In the genomic region with DNA sequence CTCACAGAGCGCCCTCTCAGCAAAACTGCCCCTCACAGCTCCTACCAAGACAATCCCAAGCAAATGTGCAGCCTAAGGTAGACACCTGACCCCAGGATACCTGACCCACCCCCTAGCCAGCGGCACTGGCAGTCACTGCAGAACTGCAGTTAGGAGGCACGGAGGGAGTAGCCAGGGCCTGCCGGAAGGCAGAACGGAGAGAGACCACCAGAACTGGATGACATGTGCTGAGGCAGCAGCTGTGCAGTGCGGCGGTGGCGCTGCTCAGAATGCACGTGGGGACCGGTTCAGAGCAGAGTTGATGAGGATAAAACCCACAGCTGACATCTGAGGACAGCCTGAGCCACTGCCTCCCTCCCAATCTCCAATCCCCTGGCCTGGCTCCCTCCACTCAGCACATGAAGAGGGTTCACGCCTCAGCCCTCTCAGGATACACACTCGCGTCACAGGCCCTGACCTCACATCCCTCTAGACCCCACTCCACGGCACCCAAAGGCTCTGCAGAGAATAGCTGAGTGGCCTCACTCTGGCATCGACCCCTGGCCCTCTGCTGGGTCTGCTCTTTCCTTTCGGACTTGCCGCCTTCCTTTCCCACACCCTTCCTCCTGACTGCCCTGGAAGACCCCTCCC, we compare ENCODE assay signal across 1 cellular context.
TF ChIP-seq lines count a peak whose summit lies in the region.

No MANE protein-coding gene starts in this region.

TF ChIP-seq in H1, 55 proteins besides CTCF, POLR2A, EP300 and RAD21:
- TF ChIP-seq TBP (IDR thresholded peaks at IDR 0.05; ENCODE audit: low read depth, low read length): no peak
- no peak for TF ChIP-seq HDAC2 (IDR thresholded peaks at IDR 0.05; ENCODE audit: borderline replicate concordance in 1 of 2, low read depth in 2 of 2, low read length in 2 of 2)
- TF ChIP-seq SRF (IDR thresholded peaks at IDR 0.05; ENCODE audit: low read depth, low read length): no peak
- TF ChIP-seq RBBP5 (IDR thresholded peaks at IDR 0.05; ENCODE audit: borderline replicate concordance, low read depth, low read length): no peak
- TF ChIP-seq, protein P1, sequence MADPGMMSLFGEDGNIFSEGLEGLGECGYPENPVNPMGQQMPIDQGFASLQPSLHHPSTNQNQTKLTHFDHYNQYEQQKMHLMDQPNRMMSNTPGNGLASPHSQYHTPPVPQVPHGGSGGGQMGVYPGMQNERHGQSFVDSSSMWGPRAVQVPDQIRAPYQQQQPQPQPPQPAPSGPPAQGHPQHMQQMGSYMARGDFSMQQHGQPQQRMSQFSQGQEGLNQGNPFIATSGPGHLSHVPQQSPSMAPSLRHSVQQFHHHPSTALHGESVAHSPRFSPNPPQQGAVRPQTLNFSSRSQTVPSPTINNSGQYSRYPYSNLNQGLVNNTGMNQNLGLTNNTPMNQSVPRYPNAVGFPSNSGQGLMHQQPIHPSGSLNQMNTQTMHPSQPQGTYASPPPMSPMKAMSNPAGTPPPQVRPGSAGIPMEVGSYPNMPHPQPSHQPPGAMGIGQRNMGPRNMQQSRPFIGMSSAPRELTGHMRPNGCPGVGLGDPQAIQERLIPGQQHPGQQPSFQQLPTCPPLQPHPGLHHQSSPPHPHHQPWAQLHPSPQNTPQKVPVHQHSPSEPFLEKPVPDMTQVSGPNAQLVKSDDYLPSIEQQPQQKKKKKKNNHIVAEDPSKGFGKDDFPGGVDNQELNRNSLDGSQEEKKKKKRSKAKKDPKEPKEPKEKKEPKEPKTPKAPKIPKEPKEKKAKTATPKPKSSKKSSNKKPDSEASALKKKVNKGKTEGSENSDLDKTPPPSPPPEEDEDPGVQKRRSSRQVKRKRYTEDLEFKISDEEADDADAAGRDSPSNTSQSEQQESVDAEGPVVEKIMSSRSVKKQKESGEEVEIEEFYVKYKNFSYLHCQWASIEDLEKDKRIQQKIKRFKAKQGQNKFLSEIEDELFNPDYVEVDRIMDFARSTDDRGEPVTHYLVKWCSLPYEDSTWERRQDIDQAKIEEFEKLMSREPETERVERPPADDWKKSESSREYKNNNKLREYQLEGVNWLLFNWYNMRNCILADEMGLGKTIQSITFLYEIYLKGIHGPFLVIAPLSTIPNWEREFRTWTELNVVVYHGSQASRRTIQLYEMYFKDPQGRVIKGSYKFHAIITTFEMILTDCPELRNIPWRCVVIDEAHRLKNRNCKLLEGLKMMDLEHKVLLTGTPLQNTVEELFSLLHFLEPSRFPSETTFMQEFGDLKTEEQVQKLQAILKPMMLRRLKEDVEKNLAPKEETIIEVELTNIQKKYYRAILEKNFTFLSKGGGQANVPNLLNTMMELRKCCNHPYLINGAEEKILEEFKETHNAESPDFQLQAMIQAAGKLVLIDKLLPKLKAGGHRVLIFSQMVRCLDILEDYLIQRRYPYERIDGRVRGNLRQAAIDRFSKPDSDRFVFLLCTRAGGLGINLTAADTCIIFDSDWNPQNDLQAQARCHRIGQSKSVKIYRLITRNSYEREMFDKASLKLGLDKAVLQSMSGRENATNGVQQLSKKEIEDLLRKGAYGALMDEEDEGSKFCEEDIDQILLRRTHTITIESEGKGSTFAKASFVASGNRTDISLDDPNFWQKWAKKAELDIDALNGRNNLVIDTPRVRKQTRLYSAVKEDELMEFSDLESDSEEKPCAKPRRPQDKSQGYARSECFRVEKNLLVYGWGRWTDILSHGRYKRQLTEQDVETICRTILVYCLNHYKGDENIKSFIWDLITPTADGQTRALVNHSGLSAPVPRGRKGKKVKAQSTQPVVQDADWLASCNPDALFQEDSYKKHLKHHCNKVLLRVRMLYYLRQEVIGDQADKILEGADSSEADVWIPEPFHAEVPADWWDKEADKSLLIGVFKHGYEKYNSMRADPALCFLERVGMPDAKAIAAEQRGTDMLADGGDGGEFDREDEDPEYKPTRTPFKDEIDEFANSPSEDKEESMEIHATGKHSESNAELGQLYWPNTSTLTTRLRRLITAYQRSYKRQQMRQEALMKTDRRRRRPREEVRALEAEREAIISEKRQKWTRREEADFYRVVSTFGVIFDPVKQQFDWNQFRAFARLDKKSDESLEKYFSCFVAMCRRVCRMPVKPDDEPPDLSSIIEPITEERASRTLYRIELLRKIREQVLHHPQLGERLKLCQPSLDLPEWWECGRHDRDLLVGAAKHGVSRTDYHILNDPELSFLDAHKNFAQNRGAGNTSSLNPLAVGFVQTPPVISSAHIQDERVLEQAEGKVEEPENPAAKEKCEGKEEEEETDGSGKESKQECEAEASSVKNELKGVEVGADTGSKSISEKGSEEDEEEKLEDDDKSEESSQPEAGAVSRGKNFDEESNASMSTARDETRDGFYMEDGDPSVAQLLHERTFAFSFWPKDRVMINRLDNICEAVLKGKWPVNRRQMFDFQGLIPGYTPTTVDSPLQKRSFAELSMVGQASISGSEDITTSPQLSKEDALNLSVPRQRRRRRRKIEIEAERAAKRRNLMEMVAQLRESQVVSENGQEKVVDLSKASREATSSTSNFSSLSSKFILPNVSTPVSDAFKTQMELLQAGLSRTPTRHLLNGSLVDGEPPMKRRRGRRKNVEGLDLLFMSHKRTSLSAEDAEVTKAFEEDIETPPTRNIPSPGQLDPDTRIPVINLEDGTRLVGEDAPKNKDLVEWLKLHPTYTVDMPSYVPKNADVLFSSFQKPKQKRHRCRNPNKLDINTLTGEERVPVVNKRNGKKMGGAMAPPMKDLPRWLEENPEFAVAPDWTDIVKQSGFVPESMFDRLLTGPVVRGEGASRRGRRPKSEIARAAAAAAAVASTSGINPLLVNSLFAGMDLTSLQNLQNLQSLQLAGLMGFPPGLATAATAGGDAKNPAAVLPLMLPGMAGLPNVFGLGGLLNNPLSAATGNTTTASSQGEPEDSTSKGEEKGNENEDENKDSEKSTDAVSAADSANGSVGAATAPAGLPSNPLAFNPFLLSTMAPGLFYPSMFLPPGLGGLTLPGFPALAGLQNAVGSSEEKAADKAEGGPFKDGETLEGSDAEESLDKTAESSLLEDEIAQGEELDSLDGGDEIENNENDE (IDR thresholded peaks at IDR 0.05; ENCODE audit: insufficient replicate concordance, low read length): no peak
- TF ChIP-seq POLR2AphosphoS5 (IDR thresholded peaks at IDR 0.05; ENCODE audit: low read depth, low read length): no peak
- TF ChIP-seq, protein P2, sequence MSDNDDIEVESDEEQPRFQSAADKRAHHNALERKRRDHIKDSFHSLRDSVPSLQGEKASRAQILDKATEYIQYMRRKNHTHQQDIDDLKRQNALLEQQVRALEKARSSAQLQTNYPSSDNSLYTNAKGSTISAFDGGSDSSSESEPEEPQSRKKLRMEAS (IDR thresholded peaks at IDR 0.05): no peak
- TF ChIP-seq SP1 (IDR thresholded peaks at IDR 0.05; ENCODE audit: low read depth, low read length): no peak
